In genomic region chr20:45341939-45342862, GRCh38 we compare ENCODE assay signal across 1 cellular context.
TF ChIP-seq lines count a peak whose summit lies in the region.

No MANE protein-coding gene starts in this region.

TF ChIP-seq in HepG2, 621 proteins besides CTCF, POLR2A, EP300 and RAD21 (continued from another document and continues in another):
- TF ChIP-seq ZNF367 (CRISPR knock-in tag; IDR thresholded peaks at IDR 0.05; ENCODE audit: borderline replicate concordance) (no peak), ZEB1 (IDR thresholded peaks at IDR 0.05; ENCODE audit: insufficient replicate concordance, low read depth) (peak; percentile 66), RAD51 (IDR thresholded peaks at IDR 0.05; ENCODE audit: borderline replicate concordance) (no peak), CREM (IDR thresholded peaks at IDR 0.05) (0 out of 2 replicates have a peak, but pooled peaks have one; percentile 10), CREM (CRISPR knock-in tag; IDR thresholded peaks at IDR 0.05) (no peak), ZNF430 (CRISPR knock-in tag; IDR thresholded peaks at IDR 0.05) (peak; percentile 47; the same call in 1 of the 2 replicates), TAF1 (CRISPR knock-in tag; IDR thresholded peaks at IDR 0.05) (peak; percentile 36; the same call in 1 of the 2 replicates), DR1 (CRISPR knock-in tag; IDR thresholded peaks at IDR 0.05) (no peak), ZNF749 (CRISPR knock-in tag; IDR thresholded peaks at IDR 0.05; ENCODE audit: borderline replicate concordance) (0 out of 2 replicates have a peak, but pooled peaks have one; percentile 50), ZNF75D (CRISPR knock-in tag; IDR thresholded peaks at IDR 0.05; ENCODE audit: borderline replicate concordance) (no peak), TBL1XR1 (IDR thresholded peaks at IDR 0.05; ENCODE audit: borderline replicate concordance, low read length, partially characterized antibody) (peak; percentile 2), SIX1 (CRISPR knock-in tag; IDR thresholded peaks at IDR 0.05; ENCODE audit: borderline replicate concordance) (no peak), BRD4 (CRISPR knock-in tag; IDR thresholded peaks at IDR 0.05) (peak; percentile 34; the same call in 1 of the 2 replicates), ZNF124 (CRISPR knock-in tag; IDR thresholded peaks at IDR 0.05) (0 out of 2 replicates have a peak, but pooled peaks have one; percentile 15), ZBTB14 (CRISPR knock-in tag; IDR thresholded peaks at IDR 0.05) (no peak), ZNF225 (CRISPR knock-in tag; IDR thresholded peaks at IDR 0.05) (peak; percentile 64; the same call in 1 of the 2 replicates), YEATS2 (CRISPR knock-in tag; IDR thresholded peaks at IDR 0.05; ENCODE audit: borderline replicate concordance) (peak; percentile 26; the same call in 1 of the 2 replicates), XRCC5 (optimal IDR thresholded peaks at IDR 0.05; ENCODE audit: low read length) (peak; percentile 81), MTA1 (CRISPR knock-in tag; IDR thresholded peaks at IDR 0.05; ENCODE audit: borderline replicate concordance) (peak; percentile 86; the same call in 1 of the 2 replicates), ZNF318 (CRISPR knock-in tag; IDR thresholded peaks at IDR 0.05) (no peak), ZNF407 (CRISPR knock-in tag; IDR thresholded peaks at IDR 0.05; ENCODE audit: not compliant biosample characterization) (peak; percentile 70), MEF2D (CRISPR knock-in tag; IDR thresholded peaks at IDR 0.05) (0 out of 2 replicates have a peak, but pooled peaks have one; percentile 25), ZFP37 (CRISPR knock-in tag; IDR thresholded peaks at IDR 0.05; ENCODE audit: borderline replicate concordance) (no peak), MXD1 (CRISPR knock-in tag; IDR thresholded peaks at IDR 0.05) (peak; percentile 77; the same call in 1 of the 2 replicates), WIZ (CRISPR knock-in tag; IDR thresholded peaks at IDR 0.05) (no peak; the same call in 1 of the 2 replicates), PRDM10 (CRISPR knock-in tag; IDR thresholded peaks at IDR 0.05; ENCODE audit: low read depth) (peak; percentile 10; the same call in 1 of the 2 replicates), ZNF83 (CRISPR knock-in tag; IDR thresholded peaks at IDR 0.05; ENCODE audit: borderline replicate concordance) (no peak), HMGXB4 (CRISPR knock-in tag; IDR thresholded peaks at IDR 0.05; ENCODE audit: borderline replicate concordance in 1 of 2, low read depth in 1 of 2) (peak in 1 of 2 experiments; percentile 52; a peak in 2 of 4 replicates), ZKSCAN5 (CRISPR knock-in tag; IDR thresholded peaks at IDR 0.05) (peak; percentile 14; the same call in 1 of the 2 replicates), ASH2L (IDR thresholded peaks at IDR 0.05; ENCODE audit: insufficient read length, low read depth, low read length) (peak; percentile 2), ZNF446 (CRISPR knock-in tag; IDR thresholded peaks at IDR 0.05) (0 out of 2 replicates have a peak, but pooled peaks have one; percentile 36), HNF4G (IDR thresholded peaks at IDR 0.05; ENCODE audit: borderline replicate concordance, low read depth, low read length) (no peak), HNF4G (CRISPR knock-in tag; IDR thresholded peaks at IDR 0.05; ENCODE audit: borderline replicate concordance, low read depth) (peak; percentile 65; the same call in 1 of the 2 replicates)
